13 cellular contexts compared by ENCODE assay signal in the genomic region with DNA sequence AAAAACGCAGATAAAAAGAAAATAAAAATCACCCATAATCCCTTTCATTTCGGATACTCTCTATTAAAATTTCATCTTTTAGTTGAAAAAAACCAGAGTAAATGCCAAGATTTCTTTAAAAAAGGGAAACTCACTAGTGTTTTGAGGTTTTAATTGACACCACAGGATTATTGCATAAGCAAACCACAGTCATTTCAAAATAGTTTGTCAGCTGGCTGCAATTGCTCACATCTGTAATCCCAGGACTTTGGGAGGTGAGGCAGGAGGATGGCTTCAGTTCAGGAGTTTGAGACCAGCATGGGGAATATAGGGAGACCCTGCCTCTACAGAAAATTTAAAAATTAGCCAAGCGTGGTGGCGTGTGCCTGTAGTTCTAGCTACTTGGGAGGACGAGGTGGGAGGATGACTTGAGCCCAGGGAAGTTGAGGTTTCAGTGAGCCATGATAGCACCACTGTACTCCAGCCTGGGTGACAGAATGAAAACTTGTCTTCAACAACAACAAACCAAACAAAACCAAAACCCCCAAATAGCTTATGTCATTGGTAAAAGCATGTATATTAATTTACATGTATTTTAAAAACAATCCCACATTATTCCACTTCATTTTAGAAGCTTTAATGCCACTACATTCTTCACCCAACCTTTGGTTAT. TPM values are rescaled to one million over a fixed set of nuclear protein-coding genes. Genes with fewer than 3 reads are reported as not detected.
DNase-seq lines count a peak whose midpoint lies in the region; ATAC-seq and TF ChIP-seq lines count a peak whose summit lies in the region.
"Had no signal": no experiment of that assay in that cellular context is flagged by ENCODE, and none has a peak within 500 bp of the region (broad histone marks: within the 10 kb centered on the region; RNA-seq: fewer than 3 reads in every experiment).

No MANE protein-coding gene starts in this region.

- H4K8ac ChIP-seq in IMR-90 (ENCODE audit: low read depth in 2 of 2, low read length in 2 of 2): no peak overlapping the region
- no peak overlapping the region for H4K8ac ChIP-seq in mesendoderm (ENCODE audit: low read depth, low read length)

- BruUV-seq in IMR-90 (replicated peaks; lab: Mats Ljungman, UMichigan): no TSS peak

- no peak overlapping the region for H2AFZ ChIP-seq in IMR-90 (replicated peaks; ENCODE audit: low read length, poor library complexity)

- H3K36me3 ChIP-seq in BJ (ENCODE audit: control insufficient read depth, insufficient read depth, low read length) (no peaks in the 10 kb centered on the region), IMR-90 (ENCODE audit: control insufficient read depth, insufficient read depth, low read length) (no peaks in the 10 kb centered on the region), adipocyte (ENCODE audit: control insufficient read depth, insufficient read depth, low read length, severe bottlenecking) (no peaks in the 10 kb centered on the region), aorta (ENCODE audit: control insufficient read depth in 1 of 2, insufficient read depth in 2 of 2, low read length in 1 of 2) (no peaks in the 10 kb centered on the region), mesendoderm (ENCODE audit: control insufficient read depth, insufficient read depth, low read length) (no peaks in the 10 kb centered on the region)

- POLR2A ChIA-PET in BJ (lab: Charles Lee) (no interaction called here), IMR-90 (lab: Charles Lee; ENCODE audit: unreplicated experiment) (no interaction called here)

- H2BK5ac ChIP-seq in IMR-90 (ENCODE audit: low read depth, low read length, poor library complexity, severe bottlenecking) (no peak overlapping the region), mesendoderm (ENCODE audit: low read length) (no peak overlapping the region)

- H2BK20ac ChIP-seq in IMR-90 (ENCODE audit: low read depth, low read length): no peak overlapping the region

- no peaks in the 10 kb centered on the region for H4K20me1 ChIP-seq in IMR-90 (ENCODE audit: insufficient read depth, low read length)

- DNase-seq in BJ (ENCODE audit: low read depth) (peak; percentile 32), IMR-90 (peak; percentile 60), adipocyte (ENCODE audit: low read depth) (peak; percentile 81), iris pigment epithelial cell (ENCODE audit: low read depth) (peak; percentile 87), aorta (no peak), GM10266 (ENCODE audit: extremely low spot score) (no peak), mesendoderm (no peak)
- DNase-seq: activated B cell treated with CpG ODN at 0.5 μM for 24 hours; CD4-positive, CD25-positive, alpha-beta regulatory T cell; NCI-H2081 treated with DMSO at 0.1 percent for 48 hours; RPMI8226; stimulated activated naive CD4-positive, alpha-beta T cell treated with Interleukin-2 at 50 U/mL for 16 hours had no signal

- no CpG with 5 or more reads among the region's 5 CpGs for WGBS in IMR-90 (ENCODE audit: extremely low coverage in 2 of 2, insufficient read length in 1 of 2), 2 experiments
- WGBS in aorta, 2 donors: 95 to 96% methylated on average over 5 of the region's 5 CpGs
- 100% methylated on average over 2 of the region's 5 CpGs for WGBS in mesendoderm (ENCODE audit: extremely low coverage, insufficient coverage, low lambda C conversion rate)

- H3K4ac ChIP-seq in IMR-90 (ENCODE audit: low read depth, low read length) (no peak overlapping the region), mesendoderm (ENCODE audit: low read depth, low read length) (no peak overlapping the region)

- CTCF ChIA-PET in BJ (lab: Yijun Ruan, JAX) (interaction anchor here (1.4 to 1.9 kb wide), 2 partner anchors 10 to 13 kb away, joined by 3 to 6 read pairs; no protein-coding TSS in a partner anchor), IMR-90 (lab: Yijun Ruan, JAX) (no interaction called here)

- no peak overlapping the region for H3K9ac ChIP-seq in IMR-90 (ENCODE audit: low read depth, low read length)
- H3K9ac ChIP-seq in adipocyte (ENCODE audit: low read length): no peak overlapping the region
- H3K9ac ChIP-seq in mesendoderm (ENCODE audit: low read length): no peak overlapping the region

- H3K79me1 ChIP-seq in IMR-90 (ENCODE audit: low read depth in 1 of 2, low read length in 2 of 2) (peaks cover 0 to 9% of the 10 kb centered on the region in 2 experiments; a peak in 2 of 4 replicates), mesendoderm (ENCODE audit: low read length) (no peaks in the 10 kb centered on the region)

- H2BK120ac ChIP-seq in IMR-90 (ENCODE audit: low read depth, low read length) (no peak overlapping the region), mesendoderm (ENCODE audit: low read depth, low read length) (no peak overlapping the region)

- H2BK15ac ChIP-seq in IMR-90 (ENCODE audit: low read depth, low read length) (no peak overlapping the region), mesendoderm (replicated peaks; ENCODE audit: low read depth) (no peak overlapping the region)

- ATAC-seq in IMR-90 (ENCODE audit: low read depth) (no peak), aorta (ENCODE audit: low FRiP score) (no peak), HG02840 (IDR thresholded peaks at IDR 0.05; ENCODE audit: low FRiP score, unreplicated experiment) (no peak)

- no peak overlapping the region for H3K27ac ChIP-seq in IMR-90 (ENCODE audit: insufficient read depth, low read length)
- H3K27ac ChIP-seq in aorta (ENCODE audit: low read depth in 1 of 2, low read length in 2 of 2): no peak overlapping the region
- H3K27ac ChIP-seq in mesendoderm (ENCODE audit: low read depth, low read length): no peak overlapping the region

- no peaks in the 10 kb centered on the region for H3K9me3 ChIP-seq in IMR-90 (ENCODE audit: control insufficient read depth, insufficient read depth, low read length)
- H3K9me3 ChIP-seq in adipocyte (ENCODE audit: control insufficient read depth, low read length): no peaks in the 10 kb centered on the region
- H3K9me3 ChIP-seq in aorta (ENCODE audit: control insufficient read depth, low read length): no peaks in the 10 kb centered on the region

- H3K18ac ChIP-seq in IMR-90 (ENCODE audit: low read depth, low read length): no peak overlapping the region
- no peak overlapping the region for H3K18ac ChIP-seq in mesendoderm (ENCODE audit: low read length)

- no peak overlapping the region for H4K91ac ChIP-seq in IMR-90 (ENCODE audit: insufficient read depth, low read depth, low read length)

- H3K4me2 ChIP-seq in IMR-90 (ENCODE audit: low read depth, low read length) (no peak overlapping the region), mesendoderm (ENCODE audit: low read length) (no peak overlapping the region)

- in situ Hi-C loops in IMR-90 (cut with MboI; ENCODE audit: low sequenced_read_pairs): no loop called here

- no peaks in the 10 kb centered on the region for H3K27me3 ChIP-seq in BJ (ENCODE audit: control insufficient read depth, insufficient read depth, low read length)
- H3K27me3 ChIP-seq in IMR-90 (ENCODE audit: control insufficient read depth, insufficient read depth, low read length): peaks cover 1% of the 10 kb centered on the region; the same call in 1 of the 2 replicates
- no peaks in the 10 kb centered on the region for H3K27me3 ChIP-seq in adipocyte (replicated peaks; ENCODE audit: control insufficient read depth, insufficient read depth, low read length)
- no peaks in the 10 kb centered on the region for H3K27me3 ChIP-seq in aorta (ENCODE audit: control insufficient read depth in 1 of 2, insufficient read depth in 2 of 2, low read length in 1 of 2)
- no peaks in the 10 kb centered on the region for H3K27me3 ChIP-seq in mesendoderm (ENCODE audit: insufficient read depth, low read length, poor library complexity)

- H3K14ac ChIP-seq in IMR-90 (replicated peaks; ENCODE audit: low read depth, low read length): no peak overlapping the region

- H3K4me3 ChIP-seq in BJ (ENCODE audit: low read depth, low read length) (no peak overlapping the region), IMR-90 (ENCODE audit: insufficient read depth, low read depth, low read length) (no peak overlapping the region), adipocyte (ENCODE audit: low read length) (no peak overlapping the region), aorta (ENCODE audit: low read length in 2 of 2) (no peak overlapping the region), mesendoderm (ENCODE audit: low read length) (no peak overlapping the region)

- H2AK5ac ChIP-seq in IMR-90 (ENCODE audit: low read depth, low read length): no peak overlapping the region; the same call in 1 of the 2 replicates
- no peak overlapping the region for H2AK5ac ChIP-seq in mesendoderm (ENCODE audit: low read length)

- no peak overlapping the region for H3K23ac ChIP-seq in IMR-90 (ENCODE audit: low read depth, low read length)
- no peak overlapping the region for H3K23ac ChIP-seq in mesendoderm (ENCODE audit: low read length)

- TF ChIP-seq POLR2A in IMR-90 (IDR thresholded peaks at IDR 0.05; ENCODE audit: low read depth, low read length): no peak

- H3K79me2 ChIP-seq in mesendoderm (ENCODE audit: control insufficient read depth, insufficient read depth, low read length): no peaks in the 10 kb centered on the region

- H3K56ac ChIP-seq in IMR-90 (ENCODE audit: extremely low read depth, insufficient read depth, low read length) (no peak overlapping the region), mesendoderm (ENCODE audit: low read length) (no peak overlapping the region)

- TF ChIP-seq CTCF in BJ (IDR thresholded peaks at IDR 0.05; ENCODE audit: insufficient read depth, low read depth, low read length): no peak
- no peak for TF ChIP-seq CTCF in IMR-90 (conservative IDR thresholded peaks at IDR 0.05; ENCODE audit: low read depth, low read length)
- TF ChIP-seq CTCF in GM10266 (IDR thresholded peaks at IDR 0.05; ENCODE audit: control insufficient read depth, insufficient read depth, low read depth, missing control alignments): no peak

- H4K5ac ChIP-seq in IMR-90 (ENCODE audit: low read depth, low read length) (no peak overlapping the region), mesendoderm (ENCODE audit: low read length) (no peak overlapping the region)

- peaks cover 11% of the 10 kb centered on the region for H3K9me1 ChIP-seq in IMR-90 (ENCODE audit: insufficient read depth, low read length)

- TF ChIP-seq RAD21 in IMR-90 (IDR thresholded peaks at IDR 0.05; ENCODE audit: low read length): no peak

- dilution Hi-C loops in IMR-90 (cut with HindIII; ENCODE audit: low sequenced_read_pairs, unreplicated experiment): no loop called here

- H3K4me1 ChIP-seq in IMR-90 (ENCODE audit: control insufficient read depth, insufficient read depth, low read length) (peaks cover 6% of the 10 kb centered on the region), adipocyte (ENCODE audit: control insufficient read depth, insufficient read depth, low read length) (peaks cover 42% of the 10 kb centered on the region), aorta (ENCODE audit: control insufficient read depth in 1 of 2, insufficient read depth in 2 of 2, low read length in 2 of 2) (no peaks in the 10 kb centered on the region), mesendoderm (ENCODE audit: control insufficient read depth, low read depth, low read length) (no peaks in the 10 kb centered on the region)

- intact Hi-C loops in IMR-90 (cut with micrococcal nuclease) (no loop called here), aorta (cut with DNase I) (no loop called here)

- no peak overlapping the region for H2AK9ac ChIP-seq in IMR-90 (replicated peaks; ENCODE audit: low read depth, low read length, poor library complexity)

RNA-seq across cellular contexts. Expression of a gene that starts 48.8 kb away (rescaled TPM):
- polyA plus RNA-seq in BJ (2011; rRNA removed) (3.7 and 5.2 TPM in 2 replicates), IMR-90 (2012; rRNA removed) (5.2 and 5.8 TPM in 2 replicates), aorta (10 to 100 TPM; 14.7 to 30.2 TPM)
- 12.9 and 15.5 TPM in 2 replicates for polyA minus RNA-seq in BJ (2011; rRNA and poly(A)+ RNA removed)
- total RNA-seq in IMR-90 (2012; rRNA removed) (18.6 and 28.9 TPM in 2 replicates), aorta (100 to 1,000 TPM; 168 to 197 TPM)
- polyA plus RNA-seq in IMR-90 (2012; cell fraction: cytosol; rRNA removed): 3.9 and 4.1 TPM in 2 replicates
- polyA plus RNA-seq in IMR-90 (2012; cell fraction: nucleus; rRNA removed; ENCODE audit: low replicate concordance): 10.4 and 11.6 TPM in 2 replicates
- 8.7 TPM for polyA plus RNA-seq in mesendoderm (2013, experiment 1 of 2)
- 8.3 TPM for polyA plus RNA-seq in mesendoderm (2013, experiment 2 of 2)

Comparison
In these comparisons a context has a peak if more than half of its experiments do, and no peak if none do; other contexts are left out.
1. DNase-seq: peak in BJ (single experiment), IMR-90 (single experiment), adipocyte (single experiment) and iris pigment epithelial cell (single experiment); none in aorta (0 of 2), GM10266 (single experiment) and mesendoderm (single experiment).